Comparison of ENCODE assay signal across 1 cellular context in genomic region chr1:52845119-52845518, GRCh38. TPM values are rescaled to one million over a fixed set of nuclear protein-coding genes. Genes with fewer than 3 reads are reported as not detected.
"Had no signal": no experiment of that assay in that cellular context is flagged by ENCODE, and none has a peak within 500 bp of the region (broad histone marks: within the 10 kb centered on the region; RNA-seq: fewer than 3 reads in every experiment).

No MANE protein-coding gene starts in this region.

RNA-seq across cellular contexts. Expression of gene ZYG11A, which starts 2.6 kb away (rescaled TPM):
- total RNA-seq: Right ventricle myocardium superior had no signal
